20 cellular contexts compared by ENCODE assay signal in the genomic region with DNA sequence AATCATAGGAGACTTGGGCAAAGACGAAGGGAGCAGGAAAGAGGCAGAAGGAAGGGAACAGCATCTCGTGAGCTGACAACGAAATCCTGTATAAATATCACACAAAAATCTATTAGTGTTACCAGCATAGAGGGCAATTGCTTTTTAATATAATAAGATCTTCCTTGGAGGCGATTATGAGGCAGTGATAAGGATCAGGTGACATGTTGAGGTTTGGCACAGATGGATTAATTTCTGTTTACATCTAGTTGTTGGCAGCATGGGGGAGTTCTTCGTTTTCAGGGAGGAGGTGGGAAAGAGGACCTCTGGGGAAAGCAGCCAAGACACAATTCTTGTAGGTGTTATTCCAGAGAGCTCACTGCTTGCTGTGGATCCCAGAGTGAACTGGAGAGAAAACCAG.
"Had no signal": no experiment of that assay in that cellular context is flagged by ENCODE, and none has a peak within 500 bp of the region (broad histone marks: within the 10 kb centered on the region; RNA-seq: fewer than 3 reads in every experiment).

No MANE protein-coding gene starts in this region.

- H3K36me3 Mint-ChIP-seq: activated naive CD8-positive, alpha-beta T cell treated with anti-CD3 and anti-CD28 coated beads for 36 hours; naive thymus-derived CD8-positive, alpha-beta T cell had no signal

- H3K4me1 Mint-ChIP-seq: activated CD4-positive, alpha-beta T cell treated with anti-CD3 and anti-CD28 coated beads for 36 hours; activated naive CD8-positive, alpha-beta T cell treated with anti-CD3 and anti-CD28 coated beads for 36 hours had no signal

- H3K4me3 Mint-ChIP-seq: activated CD4-positive, alpha-beta T cell treated with anti-CD3 and anti-CD28 coated beads for 36 hours; activated naive CD8-positive, alpha-beta T cell treated with anti-CD3 and anti-CD28 coated beads for 36 hours; naive thymus-derived CD8-positive, alpha-beta T cell; T-helper 2 cell treated with Interferon-gamma antibody and Interleukin-4, amounts not matched to agents 5 μg/mL and 100 μg/mL, for 36 hours had no signal

- DNase-seq: activated CD4-positive, alpha-beta T cell treated with anti-CD3 and anti-CD28 coated beads for 36 hours; activated CD4-positive, alpha-beta T cell treated with anti-CD3 and anti-CD28 coated beads, Interleukin-2, amount 50 U/mL, for 4 hours; activated naive CD4-positive, alpha-beta T cell treated with Interleukin-2 at 50 U/mL for 16 hours; activated naive CD8-positive, alpha-beta T cell treated with anti-CD3 and anti-CD28 coated beads for 36 hours; activated T-cell treated with anti-CD3 and anti-CD28 coated beads, Interleukin-2, amount 50 U/mL, for 48 hours; cerebellar nuclear complex; esophagus squamous epithelium; gastrocnemius medialis; hippocampal formation; left ventricle myocardium inferior; naive thymus-derived CD8-positive, alpha-beta T cell; psoas muscle; stimulated activated CD4-positive, alpha-beta T cell treated with anti-CD3 and anti-CD28 coated beads, Interleukin-4, amount 100 ng/mL, for 24 hours; stimulated activated naive CD4-positive, alpha-beta T cell treated with Interleukin-2 at 50 U/mL for 16 hours; upper lobe of left lung had no signal

- H3K27ac Mint-ChIP-seq: activated CD4-positive, alpha-beta T cell treated with anti-CD3 and anti-CD28 coated beads for 36 hours; activated naive CD8-positive, alpha-beta T cell treated with anti-CD3 and anti-CD28 coated beads for 36 hours; T-helper 2 cell treated with Interferon-gamma antibody and Interleukin-4, amounts not matched to agents 5 μg/mL and 100 μg/mL, for 36 hours had no signal

- H3K27ac ChIP-seq: coronary artery, esophagus squamous epithelium, gastrocnemius medialis, left ventricle myocardium inferior, psoas muscle, spleen, thoracic aorta, upper lobe of left lung had no signal

- ATAC-seq: activated CD4-positive, alpha-beta T cell treated with anti-CD3 and anti-CD28 coated beads for 36 hours; gastrocnemius medialis; naive thymus-derived CD8-positive, alpha-beta T cell; psoas muscle had no signal

- H3K4me1 ChIP-seq: gastrocnemius medialis had no signal

- H3K9me3 ChIP-seq: esophagus squamous epithelium, gastrocnemius medialis, left ventricle myocardium inferior, psoas muscle, right atrium auricular region, spleen, thoracic aorta, upper lobe of left lung had no signal

- H3K27me3 Mint-ChIP-seq: activated CD4-positive, alpha-beta T cell treated with anti-CD3 and anti-CD28 coated beads for 36 hours; activated naive CD8-positive, alpha-beta T cell treated with anti-CD3 and anti-CD28 coated beads for 36 hours had no signal

- H3K27me3 ChIP-seq: esophagus squamous epithelium, gastrocnemius medialis, right atrium auricular region, upper lobe of left lung had no signal

- H3K4me3 ChIP-seq: coronary artery, esophagus squamous epithelium, gastrocnemius medialis, left ventricle myocardium inferior, psoas muscle, right atrium auricular region, spleen, thoracic aorta, upper lobe of left lung had no signal

- H3K36me3 ChIP-seq: esophagus squamous epithelium, gastrocnemius medialis, left ventricle myocardium inferior, right atrium auricular region, spleen, thoracic aorta, upper lobe of left lung had no signal

- H3K9me3 Mint-ChIP-seq: activated naive CD8-positive, alpha-beta T cell treated with anti-CD3 and anti-CD28 coated beads for 36 hours; naive thymus-derived CD8-positive, alpha-beta T cell; T-helper 2 cell treated with Interferon-gamma antibody and Interleukin-4, amounts not matched to agents 5 μg/mL and 100 μg/mL, for 36 hours had no signal
